ENCODE assay signal across 1 cellular context in the genomic region with DNA sequence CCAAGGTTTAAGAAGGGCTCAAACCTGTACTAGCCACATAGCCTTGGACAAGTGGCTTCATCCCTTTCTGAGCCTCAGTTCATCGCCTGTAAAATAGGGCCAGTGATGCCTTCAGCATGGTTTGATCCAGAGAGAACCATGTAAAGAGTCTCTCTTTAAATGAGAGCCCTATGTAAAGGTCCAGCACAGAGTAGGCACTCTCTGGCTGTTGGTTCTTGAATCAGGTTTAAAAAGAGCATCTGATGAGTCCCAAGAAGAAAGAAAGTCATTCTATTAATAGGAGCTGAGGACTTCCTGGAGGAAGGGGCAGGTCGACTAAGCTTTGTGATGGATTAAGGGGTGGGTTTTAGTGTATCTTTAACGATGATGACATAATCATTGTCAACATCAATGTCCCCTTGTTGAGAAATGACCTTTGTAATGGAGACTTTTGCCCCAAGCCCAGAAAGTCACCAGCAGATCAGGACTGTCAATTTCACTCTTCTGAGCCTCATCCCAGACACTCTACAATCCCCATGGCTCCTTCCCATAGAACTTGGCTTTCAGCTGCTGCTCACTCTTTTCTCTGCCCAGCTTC.
TF ChIP-seq lines count a peak whose summit lies in the region.

No MANE protein-coding gene starts in this region.

TF ChIP-seq in HepG2, 621 proteins besides CTCF, POLR2A, EP300 and RAD21 (continued from another document and continues in another):
- TF ChIP-seq ZNF574 (CRISPR knock-in tag; IDR thresholded peaks at IDR 0.05) = no peak
- no peak for TF ChIP-seq NFE2 (CRISPR knock-in tag; IDR thresholded peaks at IDR 0.05)
- no peak for TF ChIP-seq GZF1 (CRISPR knock-in tag; IDR thresholded peaks at IDR 0.05)
- TF ChIP-seq ZC3H4 (CRISPR knock-in tag; IDR thresholded peaks at IDR 0.05; ENCODE audit: borderline replicate concordance) = no peak
- TF ChIP-seq, protein P1, sequence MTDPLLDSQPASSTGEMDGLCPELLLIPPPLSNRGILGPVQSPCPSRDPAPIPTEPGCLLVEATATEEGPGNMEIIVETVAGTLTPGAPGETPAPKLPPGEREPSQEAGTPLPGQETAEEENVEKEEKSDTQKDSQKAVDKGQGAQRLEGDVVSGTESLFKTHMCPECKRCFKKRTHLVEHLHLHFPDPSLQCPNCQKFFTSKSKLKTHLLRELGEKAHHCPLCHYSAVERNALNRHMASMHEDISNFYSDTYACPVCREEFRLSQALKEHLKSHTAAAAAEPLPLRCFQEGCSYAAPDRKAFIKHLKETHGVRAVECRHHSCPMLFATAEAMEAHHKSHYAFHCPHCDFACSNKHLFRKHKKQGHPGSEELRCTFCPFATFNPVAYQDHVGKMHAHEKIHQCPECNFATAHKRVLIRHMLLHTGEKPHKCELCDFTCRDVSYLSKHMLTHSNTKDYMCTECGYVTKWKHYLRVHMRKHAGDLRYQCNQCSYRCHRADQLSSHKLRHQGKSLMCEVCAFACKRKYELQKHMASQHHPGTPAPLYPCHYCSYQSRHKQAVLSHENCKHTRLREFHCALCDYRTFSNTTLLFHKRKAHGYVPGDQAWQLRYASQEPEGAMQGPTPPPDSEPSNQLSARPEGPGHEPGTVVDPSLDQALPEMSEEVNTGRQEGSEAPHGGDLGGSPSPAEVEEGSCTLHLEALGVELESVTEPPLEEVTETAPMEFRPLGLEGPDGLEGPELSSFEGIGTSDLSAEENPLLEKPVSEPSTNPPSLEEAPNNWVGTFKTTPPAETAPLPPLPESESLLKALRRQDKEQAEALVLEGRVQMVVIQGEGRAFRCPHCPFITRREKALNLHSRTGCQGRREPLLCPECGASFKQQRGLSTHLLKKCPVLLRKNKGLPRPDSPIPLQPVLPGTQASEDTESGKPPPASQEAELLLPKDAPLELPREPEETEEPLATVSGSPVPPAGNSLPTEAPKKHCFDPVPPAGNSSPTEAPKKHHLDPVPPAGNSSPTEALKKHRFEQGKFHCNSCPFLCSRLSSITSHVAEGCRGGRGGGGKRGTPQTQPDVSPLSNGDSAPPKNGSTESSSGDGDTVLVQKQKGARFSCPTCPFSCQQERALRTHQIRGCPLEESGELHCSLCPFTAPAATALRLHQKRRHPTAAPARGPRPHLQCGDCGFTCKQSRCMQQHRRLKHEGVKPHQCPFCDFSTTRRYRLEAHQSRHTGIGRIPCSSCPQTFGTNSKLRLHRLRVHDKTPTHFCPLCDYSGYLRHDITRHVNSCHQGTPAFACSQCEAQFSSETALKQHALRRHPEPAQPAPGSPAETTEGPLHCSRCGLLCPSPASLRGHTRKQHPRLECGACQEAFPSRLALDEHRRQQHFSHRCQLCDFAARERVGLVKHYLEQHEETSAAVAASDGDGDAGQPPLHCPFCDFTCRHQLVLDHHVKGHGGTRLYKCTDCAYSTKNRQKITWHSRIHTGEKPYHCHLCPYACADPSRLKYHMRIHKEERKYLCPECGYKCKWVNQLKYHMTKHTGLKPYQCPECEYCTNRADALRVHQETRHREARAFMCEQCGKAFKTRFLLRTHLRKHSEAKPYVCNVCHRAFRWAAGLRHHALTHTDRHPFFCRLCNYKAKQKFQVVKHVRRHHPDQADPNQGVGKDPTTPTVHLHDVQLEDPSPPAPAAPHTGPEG (CRISPR knock-in tag; IDR thresholded peaks at IDR 0.05) = no peak
- TF ChIP-seq, protein P2, sequence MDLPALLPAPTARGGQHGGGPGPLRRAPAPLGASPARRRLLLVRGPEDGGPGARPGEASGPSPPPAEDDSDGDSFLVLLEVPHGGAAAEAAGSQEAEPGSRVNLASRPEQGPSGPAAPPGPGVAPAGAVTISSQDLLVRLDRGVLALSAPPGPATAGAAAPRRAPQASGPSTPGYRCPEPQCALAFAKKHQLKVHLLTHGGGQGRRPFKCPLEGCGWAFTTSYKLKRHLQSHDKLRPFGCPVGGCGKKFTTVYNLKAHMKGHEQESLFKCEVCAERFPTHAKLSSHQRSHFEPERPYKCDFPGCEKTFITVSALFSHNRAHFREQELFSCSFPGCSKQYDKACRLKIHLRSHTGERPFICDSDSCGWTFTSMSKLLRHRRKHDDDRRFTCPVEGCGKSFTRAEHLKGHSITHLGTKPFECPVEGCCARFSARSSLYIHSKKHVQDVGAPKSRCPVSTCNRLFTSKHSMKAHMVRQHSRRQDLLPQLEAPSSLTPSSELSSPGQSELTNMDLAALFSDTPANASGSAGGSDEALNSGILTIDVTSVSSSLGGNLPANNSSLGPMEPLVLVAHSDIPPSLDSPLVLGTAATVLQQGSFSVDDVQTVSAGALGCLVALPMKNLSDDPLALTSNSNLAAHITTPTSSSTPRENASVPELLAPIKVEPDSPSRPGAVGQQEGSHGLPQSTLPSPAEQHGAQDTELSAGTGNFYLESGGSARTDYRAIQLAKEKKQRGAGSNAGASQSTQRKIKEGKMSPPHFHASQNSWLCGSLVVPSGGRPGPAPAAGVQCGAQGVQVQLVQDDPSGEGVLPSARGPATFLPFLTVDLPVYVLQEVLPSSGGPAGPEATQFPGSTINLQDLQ (CRISPR knock-in tag; IDR thresholded peaks at IDR 0.05) = no peak
- no peak for TF ChIP-seq HNRNPK (IDR thresholded peaks at IDR 0.05; ENCODE audit: low read depth, low read length, poor library complexity, severe bottlenecking)
- TF ChIP-seq TOPORS (CRISPR knock-in tag; IDR thresholded peaks at IDR 0.05) = no peak
- TF ChIP-seq NR3C1 (CRISPR knock-in tag; IDR thresholded peaks at IDR 0.05) = no peak
- TF ChIP-seq ZIK1 (CRISPR knock-in tag; IDR thresholded peaks at IDR 0.05; ENCODE audit: borderline replicate concordance, low read depth) = no peak
- TF ChIP-seq SMARCE1 (IDR thresholded peaks at IDR 0.05; ENCODE audit: borderline replicate concordance) = no peak
- peak; percentile 76 for TF ChIP-seq CEBPG (CRISPR knock-in tag; IDR thresholded peaks at IDR 0.05)
- TF ChIP-seq, protein P3, sequence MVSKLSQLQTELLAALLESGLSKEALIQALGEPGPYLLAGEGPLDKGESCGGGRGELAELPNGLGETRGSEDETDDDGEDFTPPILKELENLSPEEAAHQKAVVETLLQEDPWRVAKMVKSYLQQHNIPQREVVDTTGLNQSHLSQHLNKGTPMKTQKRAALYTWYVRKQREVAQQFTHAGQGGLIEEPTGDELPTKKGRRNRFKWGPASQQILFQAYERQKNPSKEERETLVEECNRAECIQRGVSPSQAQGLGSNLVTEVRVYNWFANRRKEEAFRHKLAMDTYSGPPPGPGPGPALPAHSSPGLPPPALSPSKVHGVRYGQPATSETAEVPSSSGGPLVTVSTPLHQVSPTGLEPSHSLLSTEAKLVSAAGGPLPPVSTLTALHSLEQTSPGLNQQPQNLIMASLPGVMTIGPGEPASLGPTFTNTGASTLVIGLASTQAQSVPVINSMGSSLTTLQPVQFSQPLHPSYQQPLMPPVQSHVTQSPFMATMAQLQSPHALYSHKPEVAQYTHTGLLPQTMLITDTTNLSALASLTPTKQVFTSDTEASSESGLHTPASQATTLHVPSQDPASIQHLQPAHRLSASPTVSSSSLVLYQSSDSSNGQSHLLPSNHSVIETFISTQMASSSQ (IDR thresholded peaks at IDR 0.05; ENCODE audit: low read depth) = peak; percentile 45; the same call in 1 of the 2 replicates
- TF ChIP-seq, protein P3 (CRISPR knock-in tag; IDR thresholded peaks at IDR 0.05; ENCODE audit: borderline replicate concordance) = peak; percentile 44; the same call in 1 of the 2 replicates
- TF ChIP-seq, protein P4, sequence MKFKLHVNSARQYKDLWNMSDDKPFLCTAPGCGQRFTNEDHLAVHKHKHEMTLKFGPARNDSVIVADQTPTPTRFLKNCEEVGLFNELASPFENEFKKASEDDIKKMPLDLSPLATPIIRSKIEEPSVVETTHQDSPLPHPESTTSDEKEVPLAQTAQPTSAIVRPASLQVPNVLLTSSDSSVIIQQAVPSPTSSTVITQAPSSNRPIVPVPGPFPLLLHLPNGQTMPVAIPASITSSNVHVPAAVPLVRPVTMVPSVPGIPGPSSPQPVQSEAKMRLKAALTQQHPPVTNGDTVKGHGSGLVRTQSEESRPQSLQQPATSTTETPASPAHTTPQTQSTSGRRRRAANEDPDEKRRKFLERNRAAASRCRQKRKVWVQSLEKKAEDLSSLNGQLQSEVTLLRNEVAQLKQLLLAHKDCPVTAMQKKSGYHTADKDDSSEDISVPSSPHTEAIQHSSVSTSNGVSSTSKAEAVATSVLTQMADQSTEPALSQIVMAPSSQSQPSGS (CRISPR knock-in tag; IDR thresholded peaks at IDR 0.05) = peak; percentile 89
- TF ChIP-seq BCL6 (CRISPR knock-in tag; IDR thresholded peaks at IDR 0.05) = no peak; the same call in 1 of the 2 replicates
- TF ChIP-seq MTF2 (CRISPR knock-in tag; IDR thresholded peaks at IDR 0.05; ENCODE audit: borderline replicate concordance) = no peak
- TF ChIP-seq JARID2 (CRISPR knock-in tag; IDR thresholded peaks at IDR 0.05; ENCODE audit: insufficient replicate concordance) = no peak
- no peak for TF ChIP-seq HES4 (CRISPR knock-in tag; IDR thresholded peaks at IDR 0.05; ENCODE audit: borderline replicate concordance)
- TF ChIP-seq ZBTB14 (CRISPR knock-in tag; IDR thresholded peaks at IDR 0.05) = no peak
- TF ChIP-seq ZNF547 (CRISPR knock-in tag; IDR thresholded peaks at IDR 0.05) = no peak
- TF ChIP-seq, protein P5, sequence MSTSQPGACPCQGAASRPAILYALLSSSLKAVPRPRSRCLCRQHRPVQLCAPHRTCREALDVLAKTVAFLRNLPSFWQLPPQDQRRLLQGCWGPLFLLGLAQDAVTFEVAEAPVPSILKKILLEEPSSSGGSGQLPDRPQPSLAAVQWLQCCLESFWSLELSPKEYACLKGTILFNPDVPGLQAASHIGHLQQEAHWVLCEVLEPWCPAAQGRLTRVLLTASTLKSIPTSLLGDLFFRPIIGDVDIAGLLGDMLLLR (CRISPR knock-in tag; IDR thresholded peaks at IDR 0.05) = no peak
- TF ChIP-seq, protein P6, sequence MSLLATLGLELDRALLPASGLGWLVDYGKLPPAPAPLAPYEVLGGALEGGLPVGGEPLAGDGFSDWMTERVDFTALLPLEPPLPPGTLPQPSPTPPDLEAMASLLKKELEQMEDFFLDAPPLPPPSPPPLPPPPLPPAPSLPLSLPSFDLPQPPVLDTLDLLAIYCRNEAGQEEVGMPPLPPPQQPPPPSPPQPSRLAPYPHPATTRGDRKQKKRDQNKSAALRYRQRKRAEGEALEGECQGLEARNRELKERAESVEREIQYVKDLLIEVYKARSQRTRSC (CRISPR knock-in tag; IDR thresholded peaks at IDR 0.05; ENCODE audit: low read depth) = no peak
- TF ChIP-seq, protein P7, sequence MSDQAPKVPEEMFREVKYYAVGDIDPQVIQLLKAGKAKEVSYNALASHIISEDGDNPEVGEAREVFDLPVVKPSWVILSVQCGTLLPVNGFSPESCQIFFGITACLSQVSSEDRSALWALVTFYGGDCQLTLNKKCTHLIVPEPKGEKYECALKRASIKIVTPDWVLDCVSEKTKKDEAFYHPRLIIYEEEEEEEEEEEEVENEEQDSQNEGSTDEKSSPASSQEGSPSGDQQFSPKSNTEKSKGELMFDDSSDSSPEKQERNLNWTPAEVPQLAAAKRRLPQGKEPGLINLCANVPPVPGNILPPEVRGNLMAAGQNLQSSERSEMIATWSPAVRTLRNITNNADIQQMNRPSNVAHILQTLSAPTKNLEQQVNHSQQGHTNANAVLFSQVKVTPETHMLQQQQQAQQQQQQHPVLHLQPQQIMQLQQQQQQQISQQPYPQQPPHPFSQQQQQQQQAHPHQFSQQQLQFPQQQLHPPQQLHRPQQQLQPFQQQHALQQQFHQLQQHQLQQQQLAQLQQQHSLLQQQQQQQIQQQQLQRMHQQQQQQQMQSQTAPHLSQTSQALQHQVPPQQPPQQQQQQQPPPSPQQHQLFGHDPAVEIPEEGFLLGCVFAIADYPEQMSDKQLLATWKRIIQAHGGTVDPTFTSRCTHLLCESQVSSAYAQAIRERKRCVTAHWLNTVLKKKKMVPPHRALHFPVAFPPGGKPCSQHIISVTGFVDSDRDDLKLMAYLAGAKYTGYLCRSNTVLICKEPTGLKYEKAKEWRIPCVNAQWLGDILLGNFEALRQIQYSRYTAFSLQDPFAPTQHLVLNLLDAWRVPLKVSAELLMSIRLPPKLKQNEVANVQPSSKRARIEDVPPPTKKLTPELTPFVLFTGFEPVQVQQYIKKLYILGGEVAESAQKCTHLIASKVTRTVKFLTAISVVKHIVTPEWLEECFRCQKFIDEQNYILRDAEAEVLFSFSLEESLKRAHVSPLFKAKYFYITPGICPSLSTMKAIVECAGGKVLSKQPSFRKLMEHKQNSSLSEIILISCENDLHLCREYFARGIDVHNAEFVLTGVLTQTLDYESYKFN (CRISPR knock-in tag; conservative IDR thresholded peaks at IDR 0.05) = peak; percentile 84
- TF ChIP-seq TAF15 (IDR thresholded peaks at IDR 0.05; ENCODE audit: low read depth, low read length, poor library complexity, severe bottlenecking) = no peak
- no peak for TF ChIP-seq ARNTL (CRISPR knock-in tag; IDR thresholded peaks at IDR 0.05)
